ENCODE assay signal across 17 cellular contexts in the genomic region with DNA sequence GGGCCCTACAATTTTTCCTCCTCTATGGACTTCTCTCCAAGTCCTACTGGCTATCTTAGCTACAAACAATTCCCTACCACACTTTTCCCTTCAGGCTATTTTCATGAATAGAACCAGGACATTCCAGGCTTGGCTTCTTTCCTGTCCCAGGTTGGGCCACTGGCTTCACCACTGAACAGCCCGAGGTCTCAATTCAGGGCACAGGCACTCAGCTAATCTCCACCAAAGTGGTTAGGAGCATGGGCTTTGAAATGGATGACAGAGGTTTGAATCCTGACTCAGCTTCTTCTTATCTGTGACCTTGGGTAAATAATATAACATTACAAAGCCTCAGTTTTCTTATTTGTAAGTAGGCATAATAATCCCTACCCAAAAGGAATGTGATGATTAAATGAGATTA. TPM values are rescaled to one million over a fixed set of nuclear protein-coding genes. Genes with fewer than 3 reads are reported as not detected.
DNase-seq lines count a peak whose midpoint lies in the region; ATAC-seq and TF ChIP-seq lines count a peak whose summit lies in the region.
"Had no signal": no experiment of that assay in that cellular context is flagged by ENCODE, and none has a peak within 500 bp of the region (broad histone marks: within the 10 kb centered on the region; RNA-seq: fewer than 3 reads in every experiment).

No MANE protein-coding gene starts in this region.

- no peaks in the 10 kb centered on the region for H3K9me3 ChIP-seq in SU-DHL-6 (ENCODE audit: insufficient read depth, low read length)
- H3K9me3 ChIP-seq: BE2C had no signal

- no peaks in the 10 kb centered on the region for H3K79me2 ChIP-seq in SU-DHL-6 (ENCODE audit: insufficient read depth, low read length)

- H3K27me3 ChIP-seq in SU-DHL-6 (ENCODE audit: low read length): no peaks in the 10 kb centered on the region
- H3K27me3 ChIP-seq: BE2C had no signal

- peak overlapping the region; percentile 59 for H2AFZ ChIP-seq in SU-DHL-6 (ENCODE audit: low read depth, low read length, severe bottlenecking)

- no peak for TF ChIP-seq CTCF in SU-DHL-6 (IDR thresholded peaks at IDR 0.05; ENCODE audit: insufficient read depth, low read length, poor library complexity, severe bottlenecking)

- no peak overlapping the region for H3K9ac ChIP-seq in SU-DHL-6 (ENCODE audit: low read length)

- no peaks in the 10 kb centered on the region for H3K36me3 ChIP-seq in SU-DHL-6 (ENCODE audit: low read length)
- H3K36me3 ChIP-seq: BE2C had no signal

- H3K4me2 ChIP-seq in SU-DHL-6 (ENCODE audit: low read depth, low read length, poor library complexity, severe bottlenecking): no peak overlapping the region

- H3F3A ChIP-seq in SU-DHL-6 (ENCODE audit: insufficient read depth): no peaks in the 10 kb centered on the region

- no peak overlapping the region for H3K27ac ChIP-seq in SU-DHL-6 (ENCODE audit: low read depth, low read length)
- H3K27ac ChIP-seq: SK-N-MC had no signal

- ATAC-seq in HG02610 (IDR thresholded peaks at IDR 0.05; ENCODE audit: unreplicated experiment) (no peak), GM21576 (IDR thresholded peaks at IDR 0.05; ENCODE audit: unreplicated experiment) (no peak)

- H3K4me3 ChIP-seq in SU-DHL-6 (ENCODE audit: insufficient read depth, low read length, poor library complexity, severe bottlenecking): no peak overlapping the region
- H3K4me3 ChIP-seq: SK-N-MC had no signal

- no peaks in the 10 kb centered on the region for H4K20me1 ChIP-seq in SU-DHL-6 (ENCODE audit: low read depth, low read length)

- no peaks in the 10 kb centered on the region for H3K9me2 ChIP-seq in SU-DHL-6 (replicated peaks; ENCODE audit: insufficient read depth, low read length)

- peak; percentile 15 for DNase-seq in Daoy (ENCODE audit: low read depth)
- DNase-seq in H4 (ENCODE audit: low spot score): peak; percentile 31
- DNase-seq in iris pigment epithelial cell (ENCODE audit: low read depth): peak; percentile 25
- DNase-seq in DMS53 treated with DMSO at 0.1 percent for 48 hours (lab: John Stamatoyannopoulos, UW; ENCODE audit: unreplicated experiment): no peak
- DNase-seq: BE2C, GDM1, GOT3, Kasumi-1, NCI-H1436, NCI-H2029 treated with DMSO at 0.1 percent for 48 hours, NCI-H2227 treated with DMSO at 0.1 percent for 48 hours, NCI-H526 treated with DMSO at 0.1 percent for 48 hours, T-helper 1 cell had no signal

RNA-seq across cellular contexts. Expression of gene ZNF629, which starts 50.9 kb away (rescaled TPM):
- total RNA-seq in Daoy (2014; rRNA removed; shearing (Covaris generic)): 5.0 and 6.5 TPM in 2 replicates
- total RNA-seq in H4 (2014; rRNA removed; shearing (Covaris generic)): 10.7 and 13.9 TPM in 2 replicates

RNA-seq across cellular contexts. Expression of gene BCL7C, which starts 56.0 kb away (rescaled TPM):
- total RNA-seq in Daoy (2014; rRNA removed; shearing (Covaris generic)): 27.8 and 29.4 TPM in 2 replicates
- 22.7 and 25.9 TPM in 2 replicates for total RNA-seq in H4 (2014; rRNA removed; shearing (Covaris generic))

RNA-seq across cellular contexts. Expression of gene CTF1, which starts 58.5 kb away (rescaled TPM):
- total RNA-seq in Daoy (2014; rRNA removed; shearing (Covaris generic)): 0.33 and 0.46 TPM in 2 replicates
- not detected in 2 replicates for total RNA-seq in H4 (2014; rRNA removed; shearing (Covaris generic))
